ENCODE assay signal across 10 cellular contexts in genomic region chr21:26115899-26116298, GRCh38. TPM values are rescaled to one million over a fixed set of nuclear protein-coding genes. Genes with fewer than 3 reads are reported as not detected.
A peak's percentile ranks its signal among the peaks of the same experiment; 100 is the strongest.
DNase-seq lines count a peak whose midpoint lies in the region; ATAC-seq and TF ChIP-seq lines count a peak whose summit lies in the region.
"Had no signal": no experiment of that assay in that cellular context is flagged by ENCODE, and none has a peak within 500 bp of the region (broad histone marks: within the 10 kb centered on the region; RNA-seq: fewer than 3 reads in every experiment).

No MANE protein-coding gene starts in this region.

- H3K36me3 ChIP-seq in IMR-90 (ENCODE audit: control insufficient read depth, insufficient read depth, low read length) (peaks cover 5% of the 10 kb centered on the region), iPS-20b (ENCODE audit: insufficient read depth, low read depth, low read length) (peaks cover 12% of the 10 kb centered on the region), thyroid gland (no peaks in the 10 kb centered on the region)
- H3K36me3 ChIP-seq in naive thymus-derived CD4-positive, alpha-beta T cell (ENCODE audit: control insufficient read depth in 2 of 3, insufficient read depth in 3 of 3, low read length in 3 of 3): no peaks in the 10 kb centered on the region
- no peaks in the 10 kb centered on the region for H3K36me3 ChIP-seq in CD8-positive, alpha-beta memory T cell (ENCODE audit: insufficient read depth, low read length)

- no peak overlapping the region for H4K5ac ChIP-seq in IMR-90 (ENCODE audit: low read depth, low read length)

- no peaks in the 10 kb centered on the region for H3K27me3 Mint-ChIP-seq in brain
- no peaks in the 10 kb centered on the region for H3K27me3 Mint-ChIP-seq in naive thymus-derived CD4-positive, alpha-beta T cell
- no peaks in the 10 kb centered on the region for H3K27me3 Mint-ChIP-seq in CD8-positive, alpha-beta memory T cell
- H3K27me3 Mint-ChIP-seq in natural killer cell treated with Interleukin-12 subunit alpha and Interleukin-12 subunit beta and Interleukin-15 and Interleukin-18, amount 100 ng/mL, for 72 hours: no peaks in the 10 kb centered on the region

- H3K4me2 ChIP-seq in IMR-90 (ENCODE audit: low read depth, low read length): no peak overlapping the region

- intact Hi-C loops in IMR-90 (cut with micrococcal nuclease) (no loop called here), thyroid gland (cut with DNase I) (no loop called here)
- intact Hi-C loops in naive thymus-derived CD4-positive, alpha-beta T cell (cut with micrococcal nuclease): no loop called here

- H3K36me3 Mint-ChIP-seq in brain: peaks cover 28% of the 10 kb centered on the region
- peaks cover 0 to 20% (median 6%) of the 10 kb centered on the region in 5 donors for H3K36me3 Mint-ChIP-seq in naive thymus-derived CD4-positive, alpha-beta T cell
- H3K36me3 Mint-ChIP-seq in CD8-positive, alpha-beta memory T cell: no peaks in the 10 kb centered on the region
- H3K36me3 Mint-ChIP-seq in natural killer cell treated with Interleukin-12 subunit alpha and Interleukin-12 subunit beta and Interleukin-15 and Interleukin-18, amount 100 ng/mL, for 72 hours: no peaks in the 10 kb centered on the region

- H2AK9ac ChIP-seq in IMR-90 (replicated peaks; ENCODE audit: low read depth, low read length, poor library complexity): no peak overlapping the region

- no peak overlapping the region for H3K23ac ChIP-seq in IMR-90 (ENCODE audit: low read depth, low read length)

- WGBS in IMR-90 (ENCODE audit: extremely low coverage in 2 of 2, insufficient read length in 1 of 2), 2 experiments: no CpG with 5 or more reads among the region's 2 CpGs
- 16 to 31% methylated on average over 2 of the region's 2 CpGs for WGBS in thyroid gland, 2 donors

- no peak overlapping the region for H2AK5ac ChIP-seq in IMR-90 (ENCODE audit: low read depth, low read length)

- H3K9ac ChIP-seq in IMR-90 (ENCODE audit: low read depth, low read length) (no peak overlapping the region), iPS-20b (ENCODE audit: low read depth, low read length) (0 out of 2 replicates have a peak overlapping the region, but pooled peaks have one; percentile 26)

- no peak overlapping the region for H2BK5ac ChIP-seq in IMR-90 (ENCODE audit: low read depth, low read length, poor library complexity, severe bottlenecking)

- H3K27me3 ChIP-seq in IMR-90 (ENCODE audit: control insufficient read depth, insufficient read depth, low read length) (no peaks in the 10 kb centered on the region), iPS-20b (ENCODE audit: insufficient read depth, low read length) (no peaks in the 10 kb centered on the region), thyroid gland (no peaks in the 10 kb centered on the region)
- H3K27me3 ChIP-seq in naive thymus-derived CD4-positive, alpha-beta T cell (ENCODE audit: control insufficient read depth in 2 of 2, insufficient read depth in 2 of 2, low read length in 2 of 2): no peaks in the 10 kb centered on the region
- H3K27me3 ChIP-seq in CD8-positive, alpha-beta memory T cell (ENCODE audit: insufficient read depth, low read length, poor library complexity, severe bottlenecking): no peaks in the 10 kb centered on the region

- H3K79me1 ChIP-seq in IMR-90 (ENCODE audit: low read depth in 1 of 2, low read length in 2 of 2): peaks cover 42 to 71% of the 10 kb centered on the region in 2 experiments

- in situ Hi-C loops in IMR-90 (cut with MboI; ENCODE audit: low sequenced_read_pairs): no loop called here

- H3K9me3 Mint-ChIP-seq in brain: peaks cover 0 to 2% (median 0%) of the 10 kb centered on the region in 5 experiments
- peaks cover 0 to 1% (median 0%) of the 10 kb centered on the region in 11 donors for H3K9me3 Mint-ChIP-seq in naive thymus-derived CD4-positive, alpha-beta T cell
- H3K9me3 Mint-ChIP-seq in CD8-positive, alpha-beta memory T cell: no peaks in the 10 kb centered on the region
- no peaks in the 10 kb centered on the region for H3K9me3 Mint-ChIP-seq in natural killer cell treated with Interleukin-12 subunit alpha and Interleukin-12 subunit beta and Interleukin-15 and Interleukin-18, amount 100 ng/mL, for 72 hours

- no TSS peak for BruUV-seq in IMR-90 (replicated peaks; lab: Mats Ljungman, UMichigan)

- TF ChIP-seq CTCF in IMR-90 (conservative IDR thresholded peaks at IDR 0.05; ENCODE audit: low read depth, low read length) (no peak), brain (conservative IDR thresholded peaks at IDR 0.05) (no peak), thyroid gland (IDR thresholded peaks at IDR 0.05) (no peak)

- H2BK120ac ChIP-seq in IMR-90 (ENCODE audit: low read depth, low read length): no peak overlapping the region

- peaks cover 9% of the 10 kb centered on the region for H3K9me1 ChIP-seq in IMR-90 (ENCODE audit: insufficient read depth, low read length)

- TF ChIP-seq POLR2A in IMR-90 (IDR thresholded peaks at IDR 0.05; ENCODE audit: low read depth, low read length) (no peak), thyroid gland (IDR thresholded peaks at IDR 0.05) (no peak)

- H3K4ac ChIP-seq in IMR-90 (ENCODE audit: low read depth, low read length): no peak overlapping the region

- H3K4me3 ChIP-seq in IMR-90 (ENCODE audit: insufficient read depth, low read depth, low read length) (no peak overlapping the region), iPS-20b (ENCODE audit: low read length) (no peak overlapping the region), thyroid gland (replicated peaks in 1 of 3) (no peak overlapping the region)
- no peak overlapping the region for H3K4me3 ChIP-seq in naive thymus-derived CD4-positive, alpha-beta T cell (ENCODE audit: low read length)
- no peak overlapping the region for H3K4me3 ChIP-seq in CD8-positive, alpha-beta memory T cell (ENCODE audit: low read length)
- H3K4me3 ChIP-seq: psoas muscle had no signal

- peaks cover 91% of the 10 kb centered on the region for H3K4me1 Mint-ChIP-seq in brain
- H3K4me1 Mint-ChIP-seq in naive thymus-derived CD4-positive, alpha-beta T cell: peaks cover 5 to 44% (median 17%) of the 10 kb centered on the region in 7 donors
- no peaks in the 10 kb centered on the region for H3K4me1 Mint-ChIP-seq in CD8-positive, alpha-beta memory T cell
- no peaks in the 10 kb centered on the region for H3K4me1 Mint-ChIP-seq in natural killer cell treated with Interleukin-12 subunit alpha and Interleukin-12 subunit beta and Interleukin-15 and Interleukin-18, amount 100 ng/mL, for 72 hours (ENCODE audit: low read depth in 2 of 2)

- H2BK20ac ChIP-seq in IMR-90 (ENCODE audit: low read depth, low read length): no peak overlapping the region

- H3K56ac ChIP-seq in IMR-90 (ENCODE audit: extremely low read depth, insufficient read depth, low read length): no peak overlapping the region

- no peak for ATAC-seq in IMR-90 (ENCODE audit: low read depth)
- no peak for ATAC-seq in naive thymus-derived CD4-positive, alpha-beta T cell
- ATAC-seq in natural killer cell treated with Interleukin-12 subunit alpha and Interleukin-12 subunit beta and Interleukin-15 and Interleukin-18, amount 100 ng/mL, for 72 hours: no peak

- peaks cover 4% of the 10 kb centered on the region for H3K4me1 ChIP-seq in IMR-90 (ENCODE audit: control insufficient read depth, insufficient read depth, low read length)
- peaks cover 67% of the 10 kb centered on the region for H3K4me1 ChIP-seq in iPS-20b (ENCODE audit: insufficient read depth, low read length)
- H3K4me1 ChIP-seq in thyroid gland: peaks cover 52% of the 10 kb centered on the region in 2 donors
- H3K4me1 ChIP-seq in naive thymus-derived CD4-positive, alpha-beta T cell (ENCODE audit: control insufficient read depth in 2 of 2, insufficient read depth in 2 of 2, low read length in 2 of 2): peaks cover 0 to 4% of the 10 kb centered on the region in 2 donors
- no peaks in the 10 kb centered on the region for H3K4me1 ChIP-seq in CD8-positive, alpha-beta memory T cell (ENCODE audit: insufficient read depth, low read length)
- H3K4me1 ChIP-seq: psoas muscle had no signal

- H3K14ac ChIP-seq in IMR-90 (replicated peaks; ENCODE audit: low read depth, low read length): no peak overlapping the region

- H3K9me3 ChIP-seq in IMR-90 (ENCODE audit: control insufficient read depth, insufficient read depth, low read length) (no peaks in the 10 kb centered on the region), iPS-20b (ENCODE audit: insufficient read depth, low read depth, low read length) (no peaks in the 10 kb centered on the region), thyroid gland (no peaks in the 10 kb centered on the region)
- H3K9me3 ChIP-seq in naive thymus-derived CD4-positive, alpha-beta T cell (ENCODE audit: control insufficient read depth in 2 of 3, low read length in 3 of 3): no peaks in the 10 kb centered on the region
- no peaks in the 10 kb centered on the region for H3K9me3 ChIP-seq in CD8-positive, alpha-beta memory T cell (ENCODE audit: low read length)
- H3K9me3 ChIP-seq: psoas muscle had no signal

- no peak overlapping the region for H4K91ac ChIP-seq in IMR-90 (ENCODE audit: insufficient read depth, low read depth, low read length)

- CTCF ChIA-PET in IMR-90 (lab: Yijun Ruan, JAX): no interaction called here
- CTCF ChIA-PET in naive thymus-derived CD4-positive, alpha-beta T cell (lab: Charles Lee): no interaction called here
- CTCF ChIA-PET in CD8-positive, alpha-beta memory T cell (lab: Charles Lee): no interaction called here

- H2BK15ac ChIP-seq in IMR-90 (ENCODE audit: low read depth, low read length): no peak overlapping the region

- peak overlapping the region; percentile 21 to 89 (median 46) for H3K27ac Mint-ChIP-seq in brain
- peak overlapping the region in 1 of 9 donors; percentile 9 for H3K27ac Mint-ChIP-seq in naive thymus-derived CD4-positive, alpha-beta T cell
- H3K27ac Mint-ChIP-seq in CD8-positive, alpha-beta memory T cell: no peak overlapping the region
- no peak overlapping the region for H3K27ac Mint-ChIP-seq in natural killer cell treated with Interleukin-12 subunit alpha and Interleukin-12 subunit beta and Interleukin-15 and Interleukin-18, amount 100 ng/mL, for 72 hours

- H3K27ac ChIP-seq in IMR-90 (ENCODE audit: insufficient read depth, low read length) (no peak overlapping the region), iPS-20b (ENCODE audit: low read length) (no peak overlapping the region), thyroid gland (peak overlapping the region; percentile 74 to 90 (median 88))
- no peak overlapping the region for H3K27ac ChIP-seq in naive thymus-derived CD4-positive, alpha-beta T cell (ENCODE audit: low read depth, low read length)
- no peak overlapping the region for H3K27ac ChIP-seq in CD8-positive, alpha-beta memory T cell (ENCODE audit: low read depth, low read length)

- dilution Hi-C loops in IMR-90 (cut with HindIII; ENCODE audit: low sequenced_read_pairs, unreplicated experiment): no loop called here

- TF ChIP-seq RAD21 in IMR-90 (IDR thresholded peaks at IDR 0.05; ENCODE audit: low read length): no peak

- H4K20me1 ChIP-seq in IMR-90 (ENCODE audit: insufficient read depth, low read length): peaks cover 16% of the 10 kb centered on the region

- no peak overlapping the region for H3K18ac ChIP-seq in IMR-90 (ENCODE audit: low read depth, low read length)

- H2AFZ ChIP-seq in IMR-90 (replicated peaks; ENCODE audit: low read length, poor library complexity): no peak overlapping the region

- peak overlapping the region in 3 of 5 experiments; percentile 5 to 37 (median 8) for H3K4me3 Mint-ChIP-seq in brain
- no peak overlapping the region for H3K4me3 Mint-ChIP-seq in naive thymus-derived CD4-positive, alpha-beta T cell
- no peak overlapping the region for H3K4me3 Mint-ChIP-seq in CD8-positive, alpha-beta memory T cell
- no peak overlapping the region for H3K4me3 Mint-ChIP-seq in natural killer cell treated with Interleukin-12 subunit alpha and Interleukin-12 subunit beta and Interleukin-15 and Interleukin-18, amount 100 ng/mL, for 72 hours

- POLR2A ChIA-PET in IMR-90 (lab: Charles Lee; ENCODE audit: unreplicated experiment): no interaction called here
- POLR2A ChIA-PET in naive thymus-derived CD4-positive, alpha-beta T cell (lab: Charles Lee): no interaction called here
- POLR2A ChIA-PET in CD8-positive, alpha-beta memory T cell (lab: Charles Lee): no interaction called here

- H4K8ac ChIP-seq in IMR-90 (ENCODE audit: low read depth in 2 of 2, low read length in 2 of 2): no peak overlapping the region

- DNase-seq in IMR-90 (peak; percentile 75), thyroid gland (no peak)
- DNase-seq in naive thymus-derived CD4-positive, alpha-beta T cell: no peak
- DNase-seq in CD8-positive, alpha-beta memory T cell: no peak
- DNase-seq in natural killer cell treated with Interleukin-12 subunit alpha and Interleukin-12 subunit beta and Interleukin-15 and Interleukin-18, amount 100 ng/mL, for 72 hours (ENCODE audit: low spot score): no peak
- DNase-seq: Karpas-422, psoas muscle, SIG-M5 had no signal

RNA-seq across cellular contexts. Expression of gene APP, which starts 54.7 kb away (rescaled TPM):
- 191 and 196 TPM in 2 replicates for total RNA-seq in IMR-90 (2012; rRNA removed)
- 503 and 530 TPM in 2 replicates for polyA plus RNA-seq in IMR-90 (2012; rRNA removed)
- polyA plus RNA-seq in IMR-90 (2012; cell fraction: cytosol; rRNA removed): 488 and 558 TPM in 2 replicates
- polyA plus RNA-seq in IMR-90 (2012; cell fraction: nucleus; rRNA removed; ENCODE audit: low replicate concordance): 167 and 391 TPM in 2 replicates
- polyA plus RNA-seq in brain (ENCODE audit: insufficient read depth, low read depth, low replicate concordance): 1,114 TPM
- 100 to 1,000 TPM; 513 to 716 (median 676) TPM for total RNA-seq in thyroid gland
- total RNA-seq in naive thymus-derived CD4-positive, alpha-beta T cell: 10 to 100 TPM; 43.1 to 68.0 (median 56.2) TPM
- polyA plus RNA-seq in naive thymus-derived CD4-positive, alpha-beta T cell: 10 to 100 TPM; 19.8 to 24.8 TPM
- 10 to 100 TPM; 15.2 to 15.3 TPM for total RNA-seq in CD8-positive, alpha-beta memory T cell
- polyA plus RNA-seq in CD8-positive, alpha-beta memory T cell: 5.3 TPM
- 1 to 10 TPM; 6.1 to 7.8 TPM for total RNA-seq in natural killer cell treated with Interleukin-12 subunit alpha and Interleukin-12 subunit beta and Interleukin-15 and Interleukin-18, amount 100 ng/mL, for 72 hours

Comparison
In these comparisons a context has a peak if more than half of its experiments do, and no peak if none do; other contexts are left out.
1. H3K27ac ChIP-seq: peak in thyroid gland (3 of 3); none in IMR-90 (single experiment), iPS-20b (single experiment), naive thymus-derived CD4-positive, alpha-beta T cell (single experiment) and CD8-positive, alpha-beta memory T cell (single experiment).
2. H3K27ac Mint-ChIP-seq: peak in brain (5 of 5); none in CD8-positive, alpha-beta memory T cell (0 of 8) and natural killer cell treated with Interleukin-12 subunit alpha and Interleukin-12 subunit beta and Interleukin-15 and Interleukin-18, amount 100 ng/mL, for 72 hours (0 of 2).
3. H3K4me3 Mint-ChIP-seq: peak in brain (3 of 5); none in naive thymus-derived CD4-positive, alpha-beta T cell (0 of 10), CD8-positive, alpha-beta memory T cell (0 of 7) and natural killer cell treated with Interleukin-12 subunit alpha and Interleukin-12 subunit beta and Interleukin-15 and Interleukin-18, amount 100 ng/mL, for 72 hours (single experiment).